9 cellular contexts compared by ENCODE assay signal in genomic region chr5:172773481-172774469, GRCh38. TPM values are rescaled to one million over a fixed set of nuclear protein-coding genes. Genes with fewer than 3 reads are reported as not detected.
DNase-seq lines count a peak whose midpoint lies in the region; ATAC-seq and TF ChIP-seq lines count a peak whose summit lies in the region.
"Had no signal": no experiment of that assay in that cellular context is flagged by ENCODE, and none has a peak within 500 bp of the region (broad histone marks: within the 10 kb centered on the region; RNA-seq: fewer than 3 reads in every experiment).

No MANE protein-coding gene starts in this region.

- TF ChIP-seq CTCF in cardiac muscle cell (IDR thresholded peaks at IDR 0.05; ENCODE audit: low read depth, low read length) (peak; percentile 11), MCF 10A (IDR thresholded peaks at IDR 0.05; ENCODE audit: unreplicated experiment) (no peak), upper lobe of right lung (IDR thresholded peaks at IDR 0.05) (no peak)

- H3K36me3 ChIP-seq in cardiac muscle cell = peaks cover 5% of the 10 kb centered on the region
- peaks cover 11% of the 10 kb centered on the region for H3K36me3 ChIP-seq in mucosa of stomach (ENCODE audit: control insufficient read depth, insufficient read depth, low read length)
- H3K36me3 ChIP-seq in upper lobe of right lung = peaks cover 13% of the 10 kb centered on the region

- H3K4me3 Mint-ChIP-seq in MCF 10A (ENCODE audit: unreplicated experiment) = peak overlapping the region; percentile 98

- H3K9me3 Mint-ChIP-seq in MCF 10A (ENCODE audit: unreplicated experiment) = no peaks in the 10 kb centered on the region

- BruUV-seq in MCF 10A (replicated peaks; lab: Mats Ljungman, UMichigan) = no TSS peak

- POLR2A ChIA-PET in MCF 10A (lab: Yijun Ruan, JAX) = interaction anchor here (0.6 to 22.0 kb wide), 19 partner anchors 5 to 1388 kb away, joined by 3 to 1263 read pairs (median 81); partner anchors contain the start of genes ATP6V0E1, DUSP1 and ERGIC1

- H3K4me1 ChIP-seq in cardiac muscle cell (ENCODE audit: low read depth) (peaks cover 10% of the 10 kb centered on the region), mucosa of stomach (ENCODE audit: control insufficient read depth, insufficient read depth, low read length) (peaks cover 67% of the 10 kb centered on the region), upper lobe of right lung (peaks cover 67% of the 10 kb centered on the region)

- peaks cover 54% of the 10 kb centered on the region for H3K36me3 Mint-ChIP-seq in MCF 10A (ENCODE audit: insufficient read depth, unreplicated experiment)

- peak overlapping the region; percentile 35 for H3K9ac ChIP-seq in mucosa of stomach (ENCODE audit: low read length)

- CTCF ChIA-PET in MCF 10A (lab: Yijun Ruan, JAX) = interaction anchor here (0.6 to 10.6 kb wide), 17 partner anchors 11 to 288 kb away, joined by 3 to 83 read pairs (median 5); no protein-coding TSS in a partner anchor

- intact Hi-C loops in left cardiac atrium (cut with DNase I) (loop anchor here (2.0 to 10.0 kb wide), 5 partner anchors 57 to 161 kb away; no protein-coding TSS in a partner anchor), MCF 10A (cut with micrococcal nuclease) (loop anchor here (2.0 kb wide), 1 partner anchor 283 kb away; the partner anchor contains the start of gene CREBRF), upper lobe of right lung (cut with DNase I) (loop anchor here (10.0 kb wide), 2 partner anchors 91 to 131 kb away; no protein-coding TSS in a partner anchor)

- H3K9me3 ChIP-seq in cardiac muscle cell (ENCODE audit: low read depth) (no peaks in the 10 kb centered on the region), mucosa of stomach (ENCODE audit: control insufficient read depth, low read length) (no peaks in the 10 kb centered on the region), upper lobe of right lung (no peaks in the 10 kb centered on the region)

- peak in 1 of 2 donors; percentile 74 for DNase-seq in cardiac muscle cell (ENCODE audit: low read depth in 1 of 2, low spot score in 1 of 2)
- DNase-seq in left cardiac atrium = no peak
- no peak for DNase-seq in MCF 10A (ENCODE audit: unreplicated experiment)
- DNase-seq in upper lobe of right lung = peak; percentile 62
- DNase-seq in COR-L47 (lab: John Stamatoyannopoulos, UW) = no peak
- DNase-seq in activated CD4-positive, CD25-positive, alpha-beta regulatory T cell (lab: John Stamatoyannopoulos, UW) = no peak
- DNase-seq in HK-2 (ENCODE audit: unreplicated experiment) = no peak
- DNase-seq: DND-41 had no signal

- H3K27ac ChIP-seq in cardiac muscle cell = no peak overlapping the region
- H3K27ac ChIP-seq in upper lobe of right lung = peak overlapping the region; percentile 99

- peak overlapping the region; percentile 99 for H3K27ac Mint-ChIP-seq in MCF 10A (ENCODE audit: low read depth, unreplicated experiment)

- H3K4me1 Mint-ChIP-seq in MCF 10A (ENCODE audit: insufficient read depth, unreplicated experiment) = peaks cover 66% of the 10 kb centered on the region

- no peaks in the 10 kb centered on the region for H3K27me3 Mint-ChIP-seq in MCF 10A (ENCODE audit: insufficient read depth, unreplicated experiment)

- H3K27me3 ChIP-seq in cardiac muscle cell = no peaks in the 10 kb centered on the region
- H3K27me3 ChIP-seq in mucosa of stomach (ENCODE audit: control insufficient read depth, insufficient read depth, low read length) = no peaks in the 10 kb centered on the region
- H3K27me3 ChIP-seq in upper lobe of right lung = no peaks in the 10 kb centered on the region

- H3K4me3 ChIP-seq in cardiac muscle cell (no peak overlapping the region), mucosa of stomach (ENCODE audit: low read length) (no peak overlapping the region), upper lobe of right lung (no peak overlapping the region)

- ATAC-seq in left cardiac atrium (no peak), upper lobe of right lung (no peak)

RNA-seq across cellular contexts. Expression of gene DUSP1, which starts 2.8 kb away (rescaled TPM):
- 38.7 and 49.4 TPM in 2 replicates for total RNA-seq in cardiac muscle cell
- 27.1 and 32.2 TPM in 2 replicates for polyA plus RNA-seq in cardiac muscle cell
- 100 to 1,000 TPM; 126 to 228 TPM for total RNA-seq in left cardiac atrium
- 594 and 611 TPM in 2 replicates for total RNA-seq in MCF 10A (2022)
- total RNA-seq in upper lobe of right lung = 382 TPM
